In the genomic region with DNA sequence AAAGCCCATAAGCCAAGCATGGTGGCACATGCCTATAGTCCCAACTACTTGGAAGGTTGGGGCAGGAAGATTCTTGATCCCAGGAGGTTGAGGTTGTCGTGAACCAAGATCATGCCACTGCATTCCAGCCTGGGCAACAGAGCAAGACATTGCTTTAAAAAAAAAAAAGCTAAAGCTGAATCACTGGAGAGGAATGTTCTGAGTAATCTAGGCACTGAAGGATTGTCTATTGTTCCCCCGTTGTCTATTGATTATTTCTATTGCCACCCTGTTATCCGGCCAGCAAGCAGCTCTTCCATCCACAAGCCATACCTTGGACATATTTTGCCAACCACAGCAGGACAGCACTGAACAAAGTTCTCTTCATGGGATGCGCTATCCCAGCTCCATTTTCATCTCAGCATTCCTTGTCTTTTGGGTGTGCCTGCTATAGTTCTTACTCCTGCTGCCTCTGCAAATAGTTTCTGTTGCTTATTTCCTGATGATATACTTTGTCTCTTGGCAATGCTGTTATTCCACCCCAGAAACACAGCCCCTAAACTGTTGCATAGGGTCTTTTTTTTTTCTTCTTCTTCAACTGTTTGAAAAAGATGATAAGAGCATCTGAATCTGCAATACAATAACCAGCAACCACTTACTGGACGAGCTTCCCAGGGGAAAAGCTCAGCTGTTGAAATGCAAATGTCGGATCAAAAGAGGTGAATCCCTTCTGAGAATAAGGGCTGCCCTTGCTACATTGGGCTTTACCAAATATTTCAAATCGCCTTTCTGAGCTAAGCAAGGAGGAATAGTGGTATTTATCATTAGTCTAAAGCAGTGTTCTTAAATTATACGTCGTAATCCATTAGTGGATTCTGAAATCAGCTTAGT, we compare ENCODE assay signal across 15 cellular contexts. TPM values are rescaled to one million over a fixed set of nuclear protein-coding genes. Genes with fewer than 3 reads are reported as not detected.
DNase-seq lines count a peak whose midpoint lies in the region; FAIRE-seq and TF ChIP-seq lines count a peak whose summit lies in the region.
"Had no signal": no experiment of that assay in that cellular context is flagged by ENCODE, and none has a peak within 500 bp of the region (broad histone marks: within the 10 kb centered on the region; RNA-seq: fewer than 3 reads in every experiment).

No MANE protein-coding gene starts in this region.

- no peak overlapping the region for H3K27ac ChIP-seq in suprapubic skin
- H3K27ac ChIP-seq: ascending aorta, neutrophil, SJCRH30 had no signal

- WGBS in suprapubic skin = 70% methylated on average over 9 of the region's 9 CpGs

- H3K4me3 ChIP-seq in MG63 (no peak overlapping the region), bronchial epithelial cell (ENCODE audit: low read depth, low read length) (no peak overlapping the region), suprapubic skin (no peak overlapping the region)
- H3K4me3 ChIP-seq: ascending aorta, SJCRH30 had no signal

- H3K36me3 Mint-ChIP-seq in chondrocyte (ENCODE audit: low read depth) = no peaks in the 10 kb centered on the region

- TF ChIP-seq EP300 in suprapubic skin (IDR thresholded peaks at IDR 0.05) = no peak

- TF ChIP-seq POLR2A in suprapubic skin (IDR thresholded peaks at IDR 0.05) = no peak

- TF ChIP-seq CTCF in bronchial epithelial cell (IDR thresholded peaks at IDR 0.05; ENCODE audit: insufficient read depth, low read length, severe bottlenecking) = no peak
- no peak for TF ChIP-seq CTCF in suprapubic skin (IDR thresholded peaks at IDR 0.05)
- TF ChIP-seq CTCF in chondrocyte (IDR thresholded peaks at IDR 0.05) = no peak

- H3K9me3 ChIP-seq in MG63 (no peaks in the 10 kb centered on the region), suprapubic skin (no peaks in the 10 kb centered on the region)
- H3K9me3 ChIP-seq: ascending aorta, neutrophil, SJCRH30 had no signal

- DNase-seq in Daoy (ENCODE audit: low read depth) (peak; percentile 25), MG63 (peak; percentile 32), bronchial epithelial cell (ENCODE audit: low read depth) (peak; percentile 66), kidney tubule cell (ENCODE audit: low spot score) (peak; percentile 91), suprapubic skin (ENCODE audit: low spot score in 2 of 2) (no peak), chondrocyte (ENCODE audit: low spot score) (no peak), HPDE6-E6E7 (ENCODE audit: extremely low spot score) (no peak), NCI-H2196 treated with DMSO at 0.1 percent for 48 hours (lab: John Stamatoyannopoulos, UW; ENCODE audit: unreplicated experiment) (no peak)
- DNase-seq: activated B cell treated with CpG ODN at 0.5 μM for 24 hours, activated T-cell treated with anti-CD3 and anti-CD28 coated beads for 4 hours, C1 segment of cervical spinal cord, SJCRH30 had no signal

- H3K27me3 ChIP-seq in MG63 = no peaks in the 10 kb centered on the region
- no peaks in the 10 kb centered on the region for H3K27me3 ChIP-seq in bronchial epithelial cell (ENCODE audit: control insufficient read depth, insufficient read depth, low read length)
- H3K27me3 ChIP-seq in suprapubic skin = no peaks in the 10 kb centered on the region
- H3K27me3 ChIP-seq: ascending aorta, neutrophil, SJCRH30 had no signal

- no peaks in the 10 kb centered on the region for H3K9me3 Mint-ChIP-seq in chondrocyte (ENCODE audit: low read depth)
- H3K9me3 Mint-ChIP-seq: activated B cell treated with CpG ODN at 0.5 μM for 24 hours had no signal

- H3K4me3 Mint-ChIP-seq in chondrocyte (ENCODE audit: unreplicated experiment) = no peak overlapping the region
- H3K4me3 Mint-ChIP-seq: activated B cell treated with CpG ODN at 0.5 μM for 24 hours had no signal

- H3K4me1 ChIP-seq in suprapubic skin = no peaks in the 10 kb centered on the region
- H3K4me1 ChIP-seq: ascending aorta, SJCRH30 had no signal

- no peak for FAIRE-seq in bronchial epithelial cell (lab: Jason Lieb, UNC)

- no peak overlapping the region for H3K27ac Mint-ChIP-seq in chondrocyte (ENCODE audit: unreplicated experiment)
- H3K27ac Mint-ChIP-seq: activated B cell treated with CpG ODN at 0.5 μM for 24 hours had no signal

- no peaks in the 10 kb centered on the region for H3K36me3 ChIP-seq in MG63
- H3K36me3 ChIP-seq in bronchial epithelial cell (ENCODE audit: control insufficient read depth, insufficient read depth, low read length) = no peaks in the 10 kb centered on the region
- no peaks in the 10 kb centered on the region for H3K36me3 ChIP-seq in suprapubic skin
- H3K36me3 ChIP-seq: ascending aorta, neutrophil, SJCRH30 had no signal

- peaks cover 6% of the 10 kb centered on the region for H3K4me1 Mint-ChIP-seq in chondrocyte (ENCODE audit: low read depth)
- H3K4me1 Mint-ChIP-seq: activated B cell treated with CpG ODN at 0.5 μM for 24 hours had no signal

- H3K27me3 Mint-ChIP-seq in chondrocyte (ENCODE audit: low read depth) = no peaks in the 10 kb centered on the region

RNA-seq across cellular contexts. Expression of a gene that starts 22.2 kb away (rescaled TPM):
- 0.06 and 0.12 TPM in 2 replicates for total RNA-seq in Daoy (2014; rRNA removed; shearing (Covaris generic))
- total RNA-seq in MG63 (2014; rRNA removed; shearing (Covaris generic); ENCODE audit: low replicate concordance) = not detected in 2 replicates
- total RNA-seq in bronchial epithelial cell = not detected in 2 replicates
- total RNA-seq in suprapubic skin = under 1 TPM in 2 of 4 donors, not detected in 2; 0.10 to 0.38 TPM
- 0.02 TPM in 1 of 3 replicates, not detected in the others for total RNA-seq in chondrocyte
- total RNA-seq: activated B cell treated with CpG ODN at 0.5 μM for 24 hours, ascending aorta, NCI-H460, SJCRH30 had no signal

Comparison
In these comparisons a context has a peak if more than half of its experiments do, and no peak if none do; other contexts are left out.
1. DNase-seq: peak in Daoy (single experiment), MG63 (single experiment), bronchial epithelial cell (single experiment) and kidney tubule cell (single experiment); none in suprapubic skin (0 of 2), chondrocyte (single experiment), HPDE6-E6E7 (single experiment) and NCI-H2196 treated with DMSO at 0.1 percent for 48 hours (single experiment).